9 cellular contexts compared by ENCODE assay signal in genomic region chr5:147098233-147098790, GRCh38.
DNase-seq lines count a peak whose midpoint lies in the region; ATAC-seq and TF ChIP-seq lines count a peak whose summit lies in the region.
"Had no signal": no experiment of that assay in that cellular context is flagged by ENCODE, and none has a peak within 500 bp of the region (broad histone marks: within the 10 kb centered on the region; RNA-seq: fewer than 3 reads in every experiment).

No MANE protein-coding gene starts in this region.

- dilution Hi-C loops in IMR-90 (cut with HindIII; ENCODE audit: low sequenced_read_pairs, unreplicated experiment), result no loop called here

- WGBS in IMR-90 (ENCODE audit: extremely low coverage in 2 of 2, insufficient read length in 1 of 2), 2 experiments, result 0% methylated on average over 1 of the region's 5 CpGs; no CpG with 5 or more reads in 1 of the 2 experiments
- 16% methylated on average over 5 of the region's 5 CpGs for WGBS in esophagus muscularis mucosa

- H3K4me3 ChIP-seq in breast epithelium (no peak overlapping the region), IMR-90 (ENCODE audit: insufficient read depth, low read depth, low read length) (no peak overlapping the region), Peyer's patch (no peak overlapping the region), esophagus muscularis mucosa (no peak overlapping the region)

- no peak overlapping the region for H2BK20ac ChIP-seq in IMR-90 (ENCODE audit: low read depth, low read length)

- H3K9me1 ChIP-seq in IMR-90 (ENCODE audit: insufficient read depth, low read length), result no peaks in the 10 kb centered on the region

- H4K5ac ChIP-seq in IMR-90 (ENCODE audit: low read depth, low read length), result no peak overlapping the region

- H2AK5ac ChIP-seq in IMR-90 (ENCODE audit: low read depth, low read length), result no peak overlapping the region

- H3K27me3 ChIP-seq in breast epithelium (no peaks in the 10 kb centered on the region), IMR-90 (ENCODE audit: control insufficient read depth, insufficient read depth, low read length) (no peaks in the 10 kb centered on the region), Peyer's patch (no peaks in the 10 kb centered on the region), esophagus muscularis mucosa (no peaks in the 10 kb centered on the region)

- H3K36me3 Mint-ChIP-seq in MCF 10A (ENCODE audit: insufficient read depth, unreplicated experiment) (no peaks in the 10 kb centered on the region), nephron progenitor cell (ENCODE audit: low read depth) (no peaks in the 10 kb centered on the region)
- H3K36me3 Mint-ChIP-seq: activated naive CD4-positive, alpha-beta T cell treated with anti-CD3 and anti-CD28 coated beads, Interleukin-2, amount 50 U/mL, for 72 hours had no signal

- intact Hi-C loops in MCF 10A (cut with micrococcal nuclease) (loop anchor here (1.0 to 5.0 kb wide), 2 partner anchors 89 to 271 kb away; no protein-coding TSS in a partner anchor), breast epithelium (cut with DNase I; ENCODE audit: low total_unique reads) (no loop called here), IMR-90 (cut with micrococcal nuclease) (loop anchor here (1.0 to 5.0 kb wide), 3 partner anchors 91 to 480 kb away; no protein-coding TSS in a partner anchor), esophagus muscularis mucosa (cut with DNase I) (no loop called here)

- POLR2A ChIA-PET in MCF 10A (lab: Yijun Ruan, JAX), result interaction anchor here (1.5 kb wide), 1 partner anchor 71 kb away, joined by 3 read pairs; no protein-coding TSS in a partner anchor
- POLR2A ChIA-PET in IMR-90 (lab: Charles Lee; ENCODE audit: unreplicated experiment), result no interaction called here

- BruUV-seq in MCF 10A (replicated peaks; lab: Mats Ljungman, UMichigan), result no TSS peak
- no TSS peak for BruUV-seq in IMR-90 (replicated peaks; lab: Mats Ljungman, UMichigan)

- peak; percentile 44 for TF ChIP-seq RAD21 in IMR-90 (IDR thresholded peaks at IDR 0.05; ENCODE audit: low read length)

- TF ChIP-seq CTCF in MCF 10A (IDR thresholded peaks at IDR 0.05; ENCODE audit: unreplicated experiment), result peak; percentile 61
- TF ChIP-seq CTCF in breast epithelium (IDR thresholded peaks at IDR 0.05), result peak in 1 of 3 donors; percentile 39
- peak; percentile 55 for TF ChIP-seq CTCF in IMR-90 (conservative IDR thresholded peaks at IDR 0.05; ENCODE audit: low read depth, low read length)
- peak in 4 of 6 experiments; percentile 27 to 68 (median 62) for TF ChIP-seq CTCF in Peyer's patch (IDR thresholded peaks at IDR 0.05)
- peak; percentile 15 to 41 (median 26) for TF ChIP-seq CTCF in esophagus muscularis mucosa (IDR thresholded peaks at IDR 0.05)
- TF ChIP-seq CTCF in nephron progenitor cell (IDR thresholded peaks at IDR 0.05), result peak; percentile 52

- no peak overlapping the region for H3K4me2 ChIP-seq in IMR-90 (ENCODE audit: low read depth, low read length)

- no peak overlapping the region for H3K14ac ChIP-seq in IMR-90 (replicated peaks; ENCODE audit: low read depth, low read length)

- peak overlapping the region in 1 of 2 donors; percentile 1 for H3K27ac ChIP-seq in breast epithelium
- H3K27ac ChIP-seq in IMR-90 (ENCODE audit: insufficient read depth, low read length), result no peak overlapping the region
- no peak overlapping the region for H3K27ac ChIP-seq in Peyer's patch
- H3K27ac ChIP-seq in esophagus muscularis mucosa (replicated peaks in 1 of 4), result no peak overlapping the region

- DNase-seq in MCF 10A (ENCODE audit: unreplicated experiment) (peak; percentile 69), breast epithelium (ENCODE audit: low spot score in 2 of 2) (no peak), IMR-90 (peak; percentile 34), Peyer's patch (peak in 1 of 3 donors; percentile 65), esophagus muscularis mucosa (ENCODE audit: extremely low spot score) (no peak), nephron progenitor cell (peak; percentile 38)

- H3K9me3 ChIP-seq in breast epithelium (no peaks in the 10 kb centered on the region), IMR-90 (ENCODE audit: control insufficient read depth, insufficient read depth, low read length) (no peaks in the 10 kb centered on the region), Peyer's patch (no peaks in the 10 kb centered on the region), esophagus muscularis mucosa (no peaks in the 10 kb centered on the region)

- H2BK5ac ChIP-seq in IMR-90 (ENCODE audit: low read depth, low read length, poor library complexity, severe bottlenecking), result no peak overlapping the region

- in situ Hi-C loops in IMR-90 (cut with MboI; ENCODE audit: low sequenced_read_pairs), result no loop called here

- no peak overlapping the region for H2AK9ac ChIP-seq in IMR-90 (replicated peaks; ENCODE audit: low read depth, low read length, poor library complexity)

- no peak overlapping the region for H4K8ac ChIP-seq in IMR-90 (ENCODE audit: low read depth in 2 of 2, low read length in 2 of 2)

- no peak overlapping the region for H2BK120ac ChIP-seq in IMR-90 (ENCODE audit: low read depth, low read length)

- H4K91ac ChIP-seq in IMR-90 (ENCODE audit: insufficient read depth, low read depth, low read length), result no peak overlapping the region

- H3K27ac Mint-ChIP-seq in MCF 10A (ENCODE audit: low read depth, unreplicated experiment), result peak overlapping the region; percentile 7
- peak overlapping the region; percentile 60 for H3K27ac Mint-ChIP-seq in nephron progenitor cell
- H3K27ac Mint-ChIP-seq: activated naive CD4-positive, alpha-beta T cell treated with anti-CD3 and anti-CD28 coated beads, Interleukin-2, amount 50 U/mL, for 72 hours had no signal

- H3K4me3 Mint-ChIP-seq in MCF 10A (ENCODE audit: unreplicated experiment) (no peak overlapping the region), nephron progenitor cell (no peak overlapping the region)

- no peak overlapping the region for H2AFZ ChIP-seq in IMR-90 (replicated peaks; ENCODE audit: low read length, poor library complexity)

- no peaks in the 10 kb centered on the region for H3K27me3 Mint-ChIP-seq in MCF 10A (ENCODE audit: insufficient read depth, unreplicated experiment)
- H3K27me3 Mint-ChIP-seq in nephron progenitor cell (ENCODE audit: low read depth, poor library complexity), result no peaks in the 10 kb centered on the region

- H3K23ac ChIP-seq in IMR-90 (ENCODE audit: low read depth, low read length), result no peak overlapping the region

- H3K36me3 ChIP-seq in breast epithelium, result no peaks in the 10 kb centered on the region
- H3K36me3 ChIP-seq in IMR-90 (ENCODE audit: control insufficient read depth, insufficient read depth, low read length), result no peaks in the 10 kb centered on the region
- no peaks in the 10 kb centered on the region for H3K36me3 ChIP-seq in Peyer's patch
- no peaks in the 10 kb centered on the region for H3K36me3 ChIP-seq in esophagus muscularis mucosa

- peak; percentile 57 for ATAC-seq in IMR-90 (ENCODE audit: low read depth)
- ATAC-seq in GM18909 (IDR thresholded peaks at IDR 0.05; ENCODE audit: poor library complexity, unreplicated experiment), result no peak
- no peak for ATAC-seq in GM18498 (IDR thresholded peaks at IDR 0.05; ENCODE audit: unreplicated experiment)
- ATAC-seq: activated naive CD4-positive, alpha-beta T cell treated with anti-CD3 and anti-CD28 coated beads, Interleukin-2, amount 50 U/mL, for 72 hours had no signal

- no peaks in the 10 kb centered on the region for H4K20me1 ChIP-seq in IMR-90 (ENCODE audit: insufficient read depth, low read length)

- TF ChIP-seq POLR2A in breast epithelium (IDR thresholded peaks at IDR 0.05) (no peak), IMR-90 (IDR thresholded peaks at IDR 0.05; ENCODE audit: low read depth, low read length) (no peak), Peyer's patch (IDR thresholded peaks at IDR 0.05) (no peak), esophagus muscularis mucosa (IDR thresholded peaks at IDR 0.05; ENCODE audit: low read depth) (no peak)

- no peak for TF ChIP-seq EP300 in esophagus muscularis mucosa (IDR thresholded peaks at IDR 0.05)

- H3K4me1 Mint-ChIP-seq in MCF 10A (ENCODE audit: insufficient read depth, unreplicated experiment) (peaks cover 13% of the 10 kb centered on the region), nephron progenitor cell (peaks cover 11% of the 10 kb centered on the region)

- H3K18ac ChIP-seq in IMR-90 (ENCODE audit: low read depth, low read length), result no peak overlapping the region

- no peak overlapping the region for H3K56ac ChIP-seq in IMR-90 (ENCODE audit: extremely low read depth, insufficient read depth, low read length)

- H3K9me3 Mint-ChIP-seq in MCF 10A (ENCODE audit: unreplicated experiment) (no peaks in the 10 kb centered on the region), nephron progenitor cell (no peaks in the 10 kb centered on the region)
- H3K9me3 Mint-ChIP-seq: activated naive CD4-positive, alpha-beta T cell treated with anti-CD3 and anti-CD28 coated beads, Interleukin-2, amount 50 U/mL, for 72 hours had no signal

- H3K4me1 ChIP-seq in breast epithelium, result peaks cover 0 to 8% of the 10 kb centered on the region in 2 donors
- H3K4me1 ChIP-seq in IMR-90 (ENCODE audit: control insufficient read depth, insufficient read depth, low read length), result no peaks in the 10 kb centered on the region
- peaks cover 0 to 6% (median 0%) of the 10 kb centered on the region in 4 donors for H3K4me1 ChIP-seq in Peyer's patch
- H3K4me1 ChIP-seq in esophagus muscularis mucosa, result peaks cover 0 to 5% (median 0%) of the 10 kb centered on the region in 4 donors

- no peak overlapping the region for H3K9ac ChIP-seq in IMR-90 (ENCODE audit: low read depth, low read length)

- H2BK15ac ChIP-seq in IMR-90 (ENCODE audit: low read depth, low read length), result no peak overlapping the region

- H3K4ac ChIP-seq in IMR-90 (ENCODE audit: low read depth, low read length), result no peak overlapping the region

- no peaks in the 10 kb centered on the region for H3K79me1 ChIP-seq in IMR-90 (ENCODE audit: low read depth in 1 of 2, low read length in 2 of 2)

- CTCF ChIA-PET in MCF 10A (lab: Yijun Ruan, JAX), result interaction anchor here (0.6 to 5.4 kb wide), 20 partner anchors 11 to 1042 kb away, joined by 3 to 37 read pairs (median 4); no protein-coding TSS in a partner anchor
- CTCF ChIA-PET in IMR-90 (lab: Yijun Ruan, JAX), result interaction anchor here (0.9 to 2.2 kb wide), 4 partner anchors 12 to 480 kb away, joined by 3 to 11 read pairs (median 6); no protein-coding TSS in a partner anchor

TF ChIP-seq in IMR-90, 13 proteins besides CTCF, POLR2A, EP300 and RAD21:
- TF ChIP-seq FOS (IDR thresholded peaks at IDR 0.05; ENCODE audit: low read depth, low read length), result no peak
- no peak for TF ChIP-seq USF2 (IDR thresholded peaks at IDR 0.05; ENCODE audit: low read depth, low read length)
- peak; percentile 57 for TF ChIP-seq SMC3 (IDR thresholded peaks at IDR 0.05; ENCODE audit: low read depth, low read length)
- TF ChIP-seq MAZ (IDR thresholded peaks at IDR 0.05; ENCODE audit: borderline replicate concordance, low read depth, low read length), result no peak
- TF ChIP-seq CHD1 (IDR thresholded peaks at IDR 0.05; ENCODE audit: low read depth, low read length), result no peak

Comparison
In these comparisons a context has a peak if more than half of its experiments do, and no peak if none do; other contexts are left out.
1. DNase-seq: peak in MCF 10A (single experiment), IMR-90 (single experiment) and nephron progenitor cell (single experiment); none in breast epithelium (0 of 2) and esophagus muscularis mucosa (single experiment).
2. intact Hi-C loops: an anchor here in MCF 10A (1.0 to 5.0 kb wide) and IMR-90 (1.0 to 5.0 kb wide); none called in breast epithelium and esophagus muscularis mucosa.